In the genomic region with DNA sequence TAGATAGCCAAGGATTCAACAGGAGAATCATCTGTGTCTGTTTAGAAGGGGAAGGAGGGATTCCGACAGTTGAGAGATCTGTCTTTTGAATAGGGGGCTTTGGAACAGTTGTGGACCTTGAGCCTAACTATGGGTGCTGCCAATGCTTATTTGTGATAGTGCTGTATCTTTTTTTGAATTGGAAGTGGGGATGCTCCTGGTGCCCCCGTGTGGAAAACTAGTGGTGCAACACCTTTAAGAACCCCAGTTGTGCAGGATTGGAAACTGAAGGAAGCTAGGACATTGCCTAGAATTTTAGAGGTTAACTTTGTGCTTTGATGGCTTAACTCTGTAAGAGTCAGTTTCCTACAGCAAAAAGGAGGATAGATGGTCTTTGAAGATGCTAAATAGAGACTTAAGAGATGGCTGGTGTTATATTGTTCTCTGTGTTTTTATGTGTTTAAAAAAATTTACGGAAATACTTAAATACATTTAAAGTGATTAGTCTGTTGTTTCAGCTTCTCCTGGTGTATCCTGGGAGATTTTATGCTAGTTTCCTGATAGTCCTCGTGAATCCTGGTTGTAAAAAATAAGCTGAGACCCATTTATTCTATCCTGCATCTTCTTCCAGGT, we compare ENCODE assay signal across 8 cellular contexts.
DNase-seq lines count a peak whose midpoint lies in the region; ATAC-seq and TF ChIP-seq lines count a peak whose summit lies in the region.

No MANE protein-coding gene starts in this region.

- no peak overlapping the region for H3K4me2 ChIP-seq in hepatocyte

- 53% methylated on average over 4 of the region's 4 CpGs for WGBS in hepatocyte (ENCODE audit: low lambda C conversion rate, missing lambda C conversion rate)

- no peak overlapping the region for H2AFZ ChIP-seq in hepatocyte

- peaks cover 0 to 10% (median 0%) of the 10 kb centered on the region in 4 donors for H3K4me1 ChIP-seq in Peyer's patch
- H3K4me1 ChIP-seq in hepatocyte (ENCODE audit: insufficient read depth): peaks cover 4% of the 10 kb centered on the region

- H3K4me3 ChIP-seq in Peyer's patch: no peak overlapping the region
- H3K4me3 ChIP-seq in hepatocyte: no peak overlapping the region

- in situ Hi-C loops in Caki2 (cut with HindIII; ENCODE audit: low pct_unique_long_range_greater_than_20kb, low sequenced_read_pairs): no loop called here

- H3K9me3 ChIP-seq in Peyer's patch: no peaks in the 10 kb centered on the region
- H3K9me3 ChIP-seq in hepatocyte (ENCODE audit: low read depth): no peaks in the 10 kb centered on the region

- no peaks in the 10 kb centered on the region for H3K79me2 ChIP-seq in hepatocyte

- no peaks in the 10 kb centered on the region for H3K9me2 ChIP-seq in hepatocyte (replicated peaks; ENCODE audit: insufficient read depth)

- no peaks in the 10 kb centered on the region for H3K27me3 ChIP-seq in Peyer's patch
- H3K27me3 ChIP-seq in hepatocyte: no peaks in the 10 kb centered on the region

- H3K27ac ChIP-seq in Peyer's patch (no peak overlapping the region), hepatocyte (no peak overlapping the region)

- H3K36me3 ChIP-seq in Peyer's patch (peaks cover 0 to 21% (median 0%) of the 10 kb centered on the region in 3 donors), hepatocyte (replicated peaks; ENCODE audit: insufficient read depth, low read depth) (no peaks in the 10 kb centered on the region)

- DNase-seq in Caki2 (ENCODE audit: low read depth) (peak; percentile 62), Peyer's patch (peak in 2 of 3 donors; percentile 26 to 62), amniotic epithelial cell (ENCODE audit: low read depth) (peak; percentile 57), hepatocyte (ENCODE audit: low spot score) (peak; percentile 60), smooth muscle cell of the brain vasculature (ENCODE audit: low read depth, low spot score) (peak; percentile 36), NCI-H128 (lab: John Stamatoyannopoulos, UW; ENCODE audit: unreplicated experiment) (no peak)

- no peak for TF ChIP-seq POLR2A in Peyer's patch (IDR thresholded peaks at IDR 0.05)

- no peaks in the 10 kb centered on the region for H4K20me1 ChIP-seq in hepatocyte (ENCODE audit: insufficient read depth, poor library complexity, severe bottlenecking)

- peak; percentile 35 to 80 (median 70) for TF ChIP-seq CTCF in Peyer's patch (IDR thresholded peaks at IDR 0.05)
- peak; percentile 66 for TF ChIP-seq CTCF in hepatocyte (IDR thresholded peaks at IDR 0.05; ENCODE audit: poor library complexity)

- peak; percentile 37 for ATAC-seq in HG02885 (IDR thresholded peaks at IDR 0.05; ENCODE audit: poor library complexity, unreplicated experiment)
- ATAC-seq in HG02571 (IDR thresholded peaks at IDR 0.05; ENCODE audit: unreplicated experiment): no peak
